In genomic region chr12:67926063-67926462, GRCh38 we compare ENCODE assay signal across 21 cellular contexts.
"Had no signal": no experiment of that assay in that cellular context is flagged by ENCODE, and none has a peak within 500 bp of the region (broad histone marks: within the 10 kb centered on the region; RNA-seq: fewer than 3 reads in every experiment).

No MANE protein-coding gene starts in this region.

- DNase-seq: islet precursor cell; midbrain; mucosa of descending colon; naive thymus-derived CD4-positive, alpha-beta T cell; ovary; right cardiac atrium; stimulated activated CD4-positive, alpha-beta T cell treated with anti-CD3 and anti-CD28 coated beads, Interleukin-12 subunit alpha, Interleukin-12 subunit beta, amount 100 ng/mL, for 4 hours; stimulated activated CD4-positive, alpha-beta T cell treated with anti-CD3 and anti-CD28 coated beads, Interleukin-15, amount 100 ng/mL, for 24 hours; stimulated activated CD4-positive, alpha-beta T cell treated with anti-CD3 and anti-CD28 coated beads, Interleukin-2, amount 100 ng/mL, for 24 hours; stimulated activated CD4-positive, alpha-beta T cell treated with anti-CD3 and anti-CD28 coated beads, Interleukin-4, amount 100 ng/mL, for 1 hour; stimulated activated naive B cell treated with anti-CD40 and anti-IgM and Interleukin-4, amounts not matched to agents 10 μg/mL and 1 μg/mL and 100 μg/mL, for 72 hours; stimulated activated naive CD8-positive, alpha-beta T cell treated with anti-CD3 and anti-CD28 coated beads, Interleukin-15, Interleukin-2, amounts not matched to agents 100 U/mL and 50 U/mL, for 24 hours; stomach; testis; thyroid gland; transverse colon; upper lobe of left lung had no signal

- H3K27ac Mint-ChIP-seq: naive thymus-derived CD4-positive, alpha-beta T cell; natural killer cell treated with Interleukin-12 subunit alpha and Interleukin-12 subunit beta and Interleukin-15 and Interleukin-18, amount 100 ng/mL, for 72 hours; progenitor cell of endocrine pancreas; stimulated activated naive B cell treated with anti-CD40 and anti-IgM and Interleukin-4, amounts not matched to agents 10 μg/mL and 1 μg/mL and 100 μg/mL, for 72 hours had no signal

- H3K4me3 Mint-ChIP-seq: naive thymus-derived CD4-positive, alpha-beta T cell; natural killer cell treated with Interleukin-12 subunit alpha and Interleukin-12 subunit beta and Interleukin-15 and Interleukin-18, amount 100 ng/mL, for 72 hours; stimulated activated naive B cell treated with anti-CD40 and anti-IgM and Interleukin-4, amounts not matched to agents 10 μg/mL and 1 μg/mL and 100 μg/mL, for 72 hours had no signal

- H3K4me1 Mint-ChIP-seq: stimulated activated naive B cell treated with anti-CD40 and anti-IgM and Interleukin-4, amounts not matched to agents 10 μg/mL and 1 μg/mL and 100 μg/mL, for 72 hours had no signal

- H3K36me3 Mint-ChIP-seq: naive thymus-derived CD4-positive, alpha-beta T cell; natural killer cell treated with Interleukin-12 subunit alpha and Interleukin-12 subunit beta and Interleukin-15 and Interleukin-18, amount 100 ng/mL, for 72 hours; stimulated activated naive B cell treated with anti-CD40 and anti-IgM and Interleukin-4, amounts not matched to agents 10 μg/mL and 1 μg/mL and 100 μg/mL, for 72 hours had no signal

- H3K9me3 Mint-ChIP-seq: naive thymus-derived CD4-positive, alpha-beta T cell; natural killer cell treated with Interleukin-12 subunit alpha and Interleukin-12 subunit beta and Interleukin-15 and Interleukin-18, amount 100 ng/mL, for 72 hours; stimulated activated naive B cell treated with anti-CD40 and anti-IgM and Interleukin-4, amounts not matched to agents 10 μg/mL and 1 μg/mL and 100 μg/mL, for 72 hours had no signal

- ATAC-seq: left lobe of liver; mucosa of descending colon; naive thymus-derived CD4-positive, alpha-beta T cell; natural killer cell treated with Interleukin-12 subunit alpha and Interleukin-12 subunit beta and Interleukin-15 and Interleukin-18, amount 100 ng/mL, for 72 hours; sciatic nerve; stimulated activated naive B cell treated with anti-CD40 and anti-IgM and Interleukin-4, amounts not matched to agents 10 μg/mL and 1 μg/mL and 100 μg/mL, for 72 hours; stimulated activated naive CD8-positive, alpha-beta T cell treated with anti-CD3 and anti-CD28 coated beads, Interleukin-15, Interleukin-2, amounts not matched to agents 100 U/mL and 50 U/mL, for 24 hours had no signal
